Comparison of ENCODE assay signal across 1 cellular context in genomic region chr9:133104718-133105460, GRCh38.
TF ChIP-seq lines count a peak whose summit lies in the region.

No MANE protein-coding gene starts in this region.

TF ChIP-seq in H1, 55 proteins besides CTCF, POLR2A, EP300 and RAD21:
- TF ChIP-seq CBX5 (IDR thresholded peaks at IDR 0.05; ENCODE audit: low read depth, low read length), result no peak
